Comparison of ENCODE assay signal across 1 cellular context in the genomic region with DNA sequence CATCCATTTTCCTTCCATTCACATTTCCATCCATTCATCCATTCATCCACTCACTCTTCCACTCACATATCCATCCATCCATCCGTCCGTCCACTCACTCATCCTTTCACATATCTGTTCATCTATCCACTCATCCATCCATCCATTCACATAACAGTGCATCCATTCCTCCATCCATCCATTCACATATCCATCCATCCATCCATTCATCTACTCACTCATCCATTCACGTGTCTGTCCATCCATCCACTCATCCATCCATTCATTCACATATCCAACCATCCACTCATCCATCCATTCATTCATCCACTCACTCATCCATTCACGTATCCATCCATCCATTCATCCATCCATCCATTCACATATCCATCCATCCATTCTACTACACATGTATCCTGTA.
TF ChIP-seq lines count a peak whose summit lies in the region.

No MANE protein-coding gene starts in this region.

TF ChIP-seq in HEK293, 187 proteins besides CTCF, POLR2A, EP300 and RAD21 (continued from another document and continues in another):
- TF ChIP-seq ZNF776 (tag by site-specific recombination; IDR thresholded peaks at IDR 0.05; ENCODE audit: borderline replicate concordance) (0 out of 2 replicates have a peak, but pooled peaks have one; percentile 42), HIC1 (tag by site-specific recombination; IDR thresholded peaks at IDR 0.05) (no peak), SP3 (tag by site-specific recombination; IDR thresholded peaks at IDR 0.05) (no peak), ZFP41 (tag by site-specific recombination; IDR thresholded peaks at IDR 0.05; ENCODE audit: borderline replicate concordance) (no peak), ZNF112 (tag by site-specific recombination; IDR thresholded peaks at IDR 0.05) (no peak), BCL6B (tag by site-specific recombination; IDR thresholded peaks at IDR 0.05) (peak; percentile 18; the same call in 1 of the 2 replicates), INSM2 (tag by site-specific recombination; IDR thresholded peaks at IDR 0.05) (no peak), ZBTB49 (tag by site-specific recombination; IDR thresholded peaks at IDR 0.05; ENCODE audit: low read depth) (no peak), EGR2 (tag by site-specific recombination; IDR thresholded peaks at IDR 0.05; ENCODE audit: low read depth) (no peak), ZNF37A (tag by site-specific recombination; IDR thresholded peaks at IDR 0.05) (no peak), ZNF571 (tag by site-specific recombination; IDR thresholded peaks at IDR 0.05) (0 out of 2 replicates have a peak, but pooled peaks have one; percentile 71), ZNF664 (tag by site-specific recombination; IDR thresholded peaks at IDR 0.05) (no peak), ZNF658 (tag by site-specific recombination; IDR thresholded peaks at IDR 0.05) (0 out of 2 replicates have a peak, but pooled peaks have one; percentile 6), ZNF266 (tag by site-specific recombination; IDR thresholded peaks at IDR 0.05; ENCODE audit: low read depth) (no peak), ZNF621 (tag by site-specific recombination; IDR thresholded peaks at IDR 0.05) (peak; percentile 57; the same call in 1 of the 2 replicates), ZNF707 (tag by site-specific recombination; IDR thresholded peaks at IDR 0.05) (no peak), ZNF785 (tag by site-specific recombination; IDR thresholded peaks at IDR 0.05) (no peak), TRIM28 (IDR thresholded peaks at IDR 0.05; ENCODE audit: borderline replicate concordance, low read length) (no peak), ZNF239 (tag by site-specific recombination; IDR thresholded peaks at IDR 0.05) (0 out of 2 replicates have a peak, but pooled peaks have one; percentile 23), ZNF777 (tag by site-specific recombination; IDR thresholded peaks at IDR 0.05; ENCODE audit: borderline replicate concordance) (peak; percentile 65; the same call in 1 of the 2 replicates), SP2 (tag by site-specific recombination; IDR thresholded peaks at IDR 0.05) (no peak), ZNF366 (tag by site-specific recombination; conservative IDR thresholded peaks at IDR 0.05) (peak; percentile 99), PBX3 (CRISPR knock-in tag; IDR thresholded peaks at IDR 0.05) (no peak), ZBTB17 (tag by site-specific recombination; IDR thresholded peaks at IDR 0.05) (peak; percentile 100), ZNF214 (tag by site-specific recombination; IDR thresholded peaks at IDR 0.05; ENCODE audit: borderline replicate concordance) (no peak), ZNF114 (tag by site-specific recombination; IDR thresholded peaks at IDR 0.05) (0 out of 2 replicates have a peak, but pooled peaks have one; percentile 61), ZNF514 (tag by site-specific recombination; IDR thresholded peaks at IDR 0.05) (no peak), SALL2 (tag by site-specific recombination; IDR thresholded peaks at IDR 0.05; ENCODE audit: borderline replicate concordance) (peak; percentile 70; the same call in 1 of the 2 replicates)
- TF ChIP-seq, protein P1, sequence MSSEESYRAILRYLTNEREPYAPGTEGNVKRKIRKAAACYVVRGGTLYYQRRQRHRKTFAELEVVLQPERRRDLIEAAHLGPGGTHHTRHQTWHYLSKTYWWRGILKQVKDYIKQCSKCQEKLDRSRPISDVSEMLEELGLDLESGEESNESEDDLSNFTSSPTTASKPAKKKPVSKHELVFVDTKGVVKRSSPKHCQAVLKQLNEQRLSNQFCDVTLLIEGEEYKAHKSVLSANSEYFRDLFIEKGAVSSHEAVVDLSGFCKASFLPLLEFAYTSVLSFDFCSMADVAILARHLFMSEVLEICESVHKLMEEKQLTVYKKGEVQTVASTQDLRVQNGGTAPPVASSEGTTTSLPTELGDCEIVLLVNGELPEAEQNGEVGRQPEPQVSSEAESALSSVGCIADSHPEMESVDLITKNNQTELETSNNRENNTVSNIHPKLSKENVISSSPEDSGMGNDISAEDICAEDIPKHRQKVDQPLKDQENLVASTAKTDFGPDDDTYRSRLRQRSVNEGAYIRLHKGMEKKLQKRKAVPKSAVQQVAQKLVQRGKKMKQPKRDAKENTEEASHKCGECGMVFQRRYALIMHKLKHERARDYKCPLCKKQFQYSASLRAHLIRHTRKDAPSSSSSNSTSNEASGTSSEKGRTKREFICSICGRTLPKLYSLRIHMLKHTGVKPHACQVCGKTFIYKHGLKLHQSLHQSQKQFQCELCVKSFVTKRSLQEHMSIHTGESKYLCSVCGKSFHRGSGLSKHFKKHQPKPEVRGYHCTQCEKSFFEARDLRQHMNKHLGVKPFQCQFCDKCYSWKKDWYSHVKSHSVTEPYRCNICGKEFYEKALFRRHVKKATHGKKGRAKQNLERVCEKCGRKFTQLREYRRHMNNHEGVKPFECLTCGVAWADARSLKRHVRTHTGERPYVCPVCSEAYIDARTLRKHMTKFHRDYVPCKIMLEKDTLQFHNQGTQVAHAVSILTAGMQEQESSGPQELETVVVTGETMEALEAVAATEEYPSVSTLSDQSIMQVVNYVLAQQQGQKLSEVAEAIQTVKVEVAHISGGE (tag by site-specific recombination; conservative IDR thresholded peaks at IDR 0.05; ENCODE audit: low read depth), result no peak
- TF ChIP-seq, protein P2, sequence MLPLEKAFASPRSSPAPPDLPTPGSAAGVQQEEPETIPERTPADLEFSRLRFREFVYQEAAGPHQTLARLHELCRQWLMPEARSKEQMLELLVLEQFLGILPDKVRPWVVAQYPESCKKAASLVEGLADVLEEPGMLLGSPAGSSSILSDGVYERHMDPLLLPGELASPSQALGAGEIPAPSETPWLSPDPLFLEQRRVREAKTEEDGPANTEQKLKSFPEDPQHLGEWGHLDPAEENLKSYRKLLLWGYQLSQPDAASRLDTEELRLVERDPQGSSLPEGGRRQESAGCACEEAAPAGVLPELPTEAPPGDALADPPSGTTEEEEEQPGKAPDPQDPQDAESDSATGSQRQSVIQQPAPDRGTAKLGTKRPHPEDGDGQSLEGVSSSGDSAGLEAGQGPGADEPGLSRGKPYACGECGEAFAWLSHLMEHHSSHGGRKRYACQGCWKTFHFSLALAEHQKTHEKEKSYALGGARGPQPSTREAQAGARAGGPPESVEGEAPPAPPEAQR (tag by site-specific recombination; IDR thresholded peaks at IDR 0.05), result no peak
- TF ChIP-seq, protein P3, sequence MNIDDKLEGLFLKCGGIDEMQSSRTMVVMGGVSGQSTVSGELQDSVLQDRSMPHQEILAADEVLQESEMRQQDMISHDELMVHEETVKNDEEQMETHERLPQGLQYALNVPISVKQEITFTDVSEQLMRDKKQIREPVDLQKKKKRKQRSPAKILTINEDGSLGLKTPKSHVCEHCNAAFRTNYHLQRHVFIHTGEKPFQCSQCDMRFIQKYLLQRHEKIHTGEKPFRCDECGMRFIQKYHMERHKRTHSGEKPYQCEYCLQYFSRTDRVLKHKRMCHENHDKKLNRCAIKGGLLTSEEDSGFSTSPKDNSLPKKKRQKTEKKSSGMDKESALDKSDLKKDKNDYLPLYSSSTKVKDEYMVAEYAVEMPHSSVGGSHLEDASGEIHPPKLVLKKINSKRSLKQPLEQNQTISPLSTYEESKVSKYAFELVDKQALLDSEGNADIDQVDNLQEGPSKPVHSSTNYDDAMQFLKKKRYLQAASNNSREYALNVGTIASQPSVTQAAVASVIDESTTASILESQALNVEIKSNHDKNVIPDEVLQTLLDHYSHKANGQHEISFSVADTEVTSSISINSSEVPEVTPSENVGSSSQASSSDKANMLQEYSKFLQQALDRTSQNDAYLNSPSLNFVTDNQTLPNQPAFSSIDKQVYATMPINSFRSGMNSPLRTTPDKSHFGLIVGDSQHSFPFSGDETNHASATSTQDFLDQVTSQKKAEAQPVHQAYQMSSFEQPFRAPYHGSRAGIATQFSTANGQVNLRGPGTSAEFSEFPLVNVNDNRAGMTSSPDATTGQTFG (tag by site-specific recombination; IDR thresholded peaks at IDR 0.05; ENCODE audit: borderline replicate concordance), result 0 out of 2 replicates have a peak, but pooled peaks have one; percentile 68
- TF ChIP-seq, protein P4, sequence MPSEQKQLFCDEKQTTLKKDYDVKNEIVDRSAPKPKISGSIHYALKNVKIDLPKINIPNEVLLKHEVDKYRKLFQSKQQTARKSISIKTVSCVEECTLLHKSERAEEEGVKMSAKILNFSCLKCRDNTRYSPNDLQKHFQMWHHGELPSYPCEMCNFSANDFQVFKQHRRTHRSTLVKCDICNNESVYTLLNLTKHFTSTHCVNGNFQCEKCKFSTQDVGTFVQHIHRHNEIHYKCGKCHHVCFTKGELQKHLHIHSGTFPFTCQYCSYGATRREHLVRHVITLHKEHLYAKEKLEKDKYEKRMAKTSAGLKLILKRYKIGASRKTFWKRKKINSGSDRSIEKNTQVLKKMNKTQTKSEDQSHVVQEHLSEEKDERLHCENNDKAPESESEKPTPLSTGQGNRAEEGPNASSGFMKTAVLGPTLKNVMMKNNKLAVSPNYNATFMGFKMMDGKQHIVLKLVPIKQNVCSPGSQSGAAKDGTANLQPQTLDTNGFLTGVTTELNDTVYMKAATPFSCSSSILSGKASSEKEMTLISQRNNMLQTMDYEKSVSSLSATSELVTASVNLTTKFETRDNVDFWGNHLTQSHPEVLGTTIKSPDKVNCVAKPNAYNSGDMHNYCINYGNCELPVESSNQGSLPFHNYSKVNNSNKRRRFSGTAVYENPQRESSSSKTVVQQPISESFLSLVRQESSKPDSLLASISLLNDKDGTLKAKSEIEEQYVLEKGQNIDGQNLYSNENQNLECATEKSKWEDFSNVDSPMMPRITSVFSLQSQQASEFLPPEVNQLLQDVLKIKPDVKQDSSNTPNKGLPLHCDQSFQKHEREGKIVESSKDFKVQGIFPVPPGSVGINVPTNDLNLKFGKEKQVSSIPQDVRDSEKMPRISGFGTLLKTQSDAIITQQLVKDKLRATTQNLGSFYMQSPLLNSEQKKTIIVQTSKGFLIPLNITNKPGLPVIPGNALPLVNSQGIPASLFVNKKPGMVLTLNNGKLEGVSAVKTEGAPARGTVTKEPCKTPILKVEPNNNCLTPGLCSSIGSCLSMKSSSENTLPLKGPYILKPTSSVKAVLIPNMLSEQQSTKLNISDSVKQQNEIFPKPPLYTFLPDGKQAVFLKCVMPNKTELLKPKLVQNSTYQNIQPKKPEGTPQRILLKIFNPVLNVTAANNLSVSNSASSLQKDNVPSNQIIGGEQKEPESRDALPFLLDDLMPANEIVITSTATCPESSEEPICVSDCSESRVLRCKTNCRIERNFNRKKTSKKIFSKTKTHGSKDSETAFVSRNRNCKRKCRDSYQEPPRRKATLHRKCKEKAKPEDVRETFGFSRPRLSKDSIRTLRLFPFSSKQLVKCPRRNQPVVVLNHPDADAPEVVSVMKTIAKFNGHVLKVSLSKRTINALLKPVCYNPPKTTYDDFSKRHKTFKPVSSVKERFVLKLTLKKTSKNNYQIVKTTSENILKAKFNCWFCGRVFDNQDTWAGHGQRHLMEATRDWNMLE (tag by site-specific recombination; conservative IDR thresholded peaks at IDR 0.05; ENCODE audit: low read depth), result no peak
